In genomic region chr9:126886897-126887296, GRCh38 we compare ENCODE assay signal across 17 cellular contexts. TPM values are rescaled to one million over a fixed set of nuclear protein-coding genes. Genes with fewer than 3 reads are reported as not detected.
DNase-seq lines count a peak whose midpoint lies in the region; ATAC-seq and TF ChIP-seq lines count a peak whose summit lies in the region.
"Had no signal": no experiment of that assay in that cellular context is flagged by ENCODE, and none has a peak within 500 bp of the region (broad histone marks: within the 10 kb centered on the region; RNA-seq: fewer than 3 reads in every experiment).

No MANE protein-coding gene starts in this region.

- peaks cover 6% of the 10 kb centered on the region for H3K36me3 ChIP-seq in cardiac muscle cell
- H3K36me3 ChIP-seq in mesodermal cell (ENCODE audit: control insufficient read depth, insufficient read depth, low read length), result peaks cover 18% of the 10 kb centered on the region
- H3K36me3 ChIP-seq in psoas muscle (ENCODE audit: insufficient read depth in 1 of 2, low read depth in 1 of 2), result no peaks in the 10 kb centered on the region

- peak overlapping the region; percentile 43 for H3K27ac ChIP-seq in cardiac muscle cell
- peak overlapping the region; percentile 0 for H3K27ac ChIP-seq in mesodermal cell (ENCODE audit: low read depth, low read length, severe bottlenecking)
- peak overlapping the region; percentile 13 for H3K27ac ChIP-seq in psoas muscle
- H3K27ac ChIP-seq: 22Rv1, A549, C4-2B, HL-60 had no signal

- 93 to 98% methylated on average over 9 to 10 of the region's 10 CpGs for WGBS in mesodermal cell (ENCODE audit: insufficient coverage in 2 of 2), 2 experiments
- 37 to 48% (median 38%) methylated on average over 10 of the region's 10 CpGs for WGBS in psoas muscle, 3 donors

- no peaks in the 10 kb centered on the region for H3K9me3 ChIP-seq in cardiac muscle cell (ENCODE audit: low read depth)
- no peaks in the 10 kb centered on the region for H3K9me3 ChIP-seq in mesodermal cell (ENCODE audit: control insufficient read depth, low read length)
- H3K9me3 ChIP-seq in psoas muscle, result no peaks in the 10 kb centered on the region
- H3K9me3 ChIP-seq: A549 had no signal

- H3K4me1 ChIP-seq in cardiac muscle cell (ENCODE audit: low read depth) (peaks cover 20% of the 10 kb centered on the region), mesodermal cell (ENCODE audit: control insufficient read depth, insufficient read depth, low read length, poor library complexity, severe bottlenecking) (no peaks in the 10 kb centered on the region), psoas muscle (peaks cover 41% of the 10 kb centered on the region)

- H3K27me3 ChIP-seq in cardiac muscle cell (no peaks in the 10 kb centered on the region), psoas muscle (ENCODE audit: insufficient read depth in 3 of 3, low read length in 2 of 3) (no peaks in the 10 kb centered on the region)

- TF ChIP-seq CTCF in cardiac muscle cell (IDR thresholded peaks at IDR 0.05; ENCODE audit: low read depth, low read length) (no peak), psoas muscle (IDR thresholded peaks at IDR 0.05) (no peak)

- DNase-seq in cardiac muscle cell (ENCODE audit: low read depth in 1 of 2, low spot score in 1 of 2), result no peak
- DNase-seq in Right ventricle myocardium superior, result no peak
- no peak for DNase-seq in psoas muscle
- no peak for DNase-seq in inferior parietal cortex (ENCODE audit: extremely low spot score)
- DNase-seq: AML-193; CD4-positive, alpha-beta T cell; DMS153; DMS79; GDM1 had no signal

- no peak overlapping the region for H3K4me3 ChIP-seq in cardiac muscle cell
- no peak overlapping the region for H3K4me3 ChIP-seq in mesodermal cell (ENCODE audit: extremely low read depth, insufficient read depth, low read length, poor library complexity, severe bottlenecking)
- H3K4me3 ChIP-seq in psoas muscle, result no peak overlapping the region
- H3K4me3 ChIP-seq: A549 had no signal

- ATAC-seq in Right ventricle myocardium superior (ENCODE audit: poor library complexity) (no peak), psoas muscle (peak; percentile 77 to 83 (median 78)), HG03354 (IDR thresholded peaks at IDR 0.05; ENCODE audit: poor library complexity, severe bottlenecking, unreplicated experiment) (no peak), HG03159 (IDR thresholded peaks at IDR 0.05; ENCODE audit: unreplicated experiment) (no peak)
- no peak for ATAC-seq in activated CD4-positive, CD25-positive, alpha-beta regulatory T cell treated with anti-CD3 and anti-CD28 coated beads, Interleukin-2, amount 50 U/mL, for 24 hours
- ATAC-seq: A549 had no signal

- intact Hi-C loops in Right ventricle myocardium superior (cut with DNase I), result no loop called here
- intact Hi-C loops in psoas muscle (cut with DNase I), result no loop called here

RNA-seq across cellular contexts. Expression of gene ZBTB34, which starts 26.5 kb away (rescaled TPM):
- total RNA-seq in cardiac muscle cell (10.9 and 13.0 TPM in 2 replicates), Right ventricle myocardium superior (5.5 TPM), psoas muscle (1 to 10 TPM; 4.4 to 7.3 (median 5.5) TPM)
- polyA plus RNA-seq in cardiac muscle cell (4.9 and 8.8 TPM in 2 replicates), psoas muscle (1 to 10 TPM; 2.0 to 5.0 (median 2.1) TPM)
- 11.4 TPM for polyA plus RNA-seq in mesodermal cell (2013, experiment 1 of 2)
- polyA plus RNA-seq in mesodermal cell (2013, experiment 2 of 2), result 10.0 TPM

RNA-seq across cellular contexts. Expression of gene RALGPS1, which starts 27.7 kb away (rescaled TPM):
- total RNA-seq in cardiac muscle cell (16.1 and 18.1 TPM in 2 replicates), Right ventricle myocardium superior (17.7 TPM), psoas muscle (1 to 10 TPM; 5.3 to 7.7 (median 5.7) TPM)
- polyA plus RNA-seq in cardiac muscle cell (14.1 and 15.7 TPM in 2 replicates), psoas muscle (1 to 10 TPM; 3.9 to 6.0 (median 4.1) TPM)
- polyA plus RNA-seq in mesodermal cell (2013, experiment 1 of 2), result 3.2 TPM
- polyA plus RNA-seq in mesodermal cell (2013, experiment 2 of 2), result 2.6 TPM

Comparison
In these comparisons a context has a peak if more than half of its experiments do, and no peak if none do; other contexts are left out.
1. ATAC-seq: peak in psoas muscle (4 of 4); none in Right ventricle myocardium superior (single experiment), activated CD4-positive, CD25-positive, alpha-beta regulatory T cell treated with anti-CD3 and anti-CD28 coated beads, Interleukin-2, amount 50 U/mL, for 24 hours (0 of 2), HG03354 (single experiment) and HG03159 (single experiment).
2. Peak in every context shown above with its lines, with median percentiles within 50 percentile points of each other: H3K27ac ChIP-seq.